In genomic region chr2:87466591-87467120, GRCh38 we compare ENCODE assay signal across 8 cellular contexts.
A peak's percentile ranks its signal among the peaks of the same experiment; 100 is the strongest.
DNase-seq lines count a peak whose midpoint lies in the region; ATAC-seq and TF ChIP-seq lines count a peak whose summit lies in the region.
"Not testable (repeated sequence)": the region's sequence is repeated elsewhere in the genome, so short reads cannot be mapped to it uniquely, and the experiment has no call there.

No MANE protein-coding gene starts in this region.

- intact Hi-C loops in psoas muscle (cut with DNase I); thyroid gland (cut with DNase I): not testable (repeated sequence)

- not testable (repeated sequence) for DNase-seq in GM23338 (ENCODE audit: low spot score); psoas muscle
- DNase-seq in T-helper 9 cell (peak; percentile 50), thyroid gland (peak; percentile 72 to 89)
- peak; percentile 50 to 56 for DNase-seq in activated T-helper 1 cell treated with anti-CD3 and anti-CD28 coated beads, Interleukin-2, amount 50 U/mL, for 16 hours (ENCODE audit: low read depth in 1 of 2, low spot score in 1 of 2)

- H3K27me3 ChIP-seq in GM23338 (ENCODE audit: insufficient read depth); gastroesophageal sphincter; psoas muscle (ENCODE audit: insufficient read depth in 3 of 3, low read length in 2 of 3); thyroid gland: not testable (repeated sequence)

- not testable (repeated sequence) for H3K4me1 ChIP-seq in GM23338 (ENCODE audit: insufficient read depth); gastroesophageal sphincter; psoas muscle; thyroid gland

- not testable (repeated sequence) for TF ChIP-seq POLR2A in gastroesophageal sphincter (IDR thresholded peaks at IDR 0.05); thyroid gland (IDR thresholded peaks at IDR 0.05)

- H4K20me1 ChIP-seq in GM23338 (replicated peaks; ENCODE audit: insufficient read depth), result not testable (repeated sequence)

- not testable (repeated sequence) for H3K9me2 ChIP-seq in GM23338 (ENCODE audit: insufficient read depth)

- not testable (repeated sequence) for H3K4me2 ChIP-seq in GM23338

- H3K36me3 ChIP-seq in GM23338 (ENCODE audit: insufficient read depth); gastroesophageal sphincter; psoas muscle (ENCODE audit: insufficient read depth in 1 of 2, low read depth in 1 of 2); thyroid gland: not testable (repeated sequence)

- not testable (repeated sequence) for TF ChIP-seq CTCF in GM23338 (conservative IDR thresholded peaks at IDR 0.05; ENCODE audit: low read depth in 2 of 2); gastroesophageal sphincter (IDR thresholded peaks at IDR 0.05); psoas muscle (IDR thresholded peaks at IDR 0.05)
- TF ChIP-seq CTCF in thyroid gland (IDR thresholded peaks at IDR 0.05), result peak in 1 of 6 experiments; percentile 45

- H3K9me3 Mint-ChIP-seq in GM23338, result not testable (repeated sequence)

- not testable (repeated sequence) for H3F3A ChIP-seq in GM23338 (replicated peaks; ENCODE audit: low read depth)

- not testable (repeated sequence) for H3K79me2 ChIP-seq in GM23338 (replicated peaks; ENCODE audit: insufficient read depth)

- not testable (repeated sequence) for H3K27ac Mint-ChIP-seq in GM23338

- ATAC-seq in GM18520 (IDR thresholded peaks at IDR 0.05; ENCODE audit: unreplicated experiment), result peak; percentile 39
- peak; percentile 63 for ATAC-seq in GM23338
- ATAC-seq in HG03439 (IDR thresholded peaks at IDR 0.05; ENCODE audit: unreplicated experiment), result peak; percentile 50
- peak; percentile 56 for ATAC-seq in gastroesophageal sphincter
- peak; percentile 54 to 86 (median 81) for ATAC-seq in psoas muscle

- H3K4me1 Mint-ChIP-seq in GM23338, result peaks cover 11% of the 10 kb centered on the region

- H3K9me3 ChIP-seq in gastroesophageal sphincter, psoas muscle, thyroid gland: not testable (repeated sequence)

- H3K27me3 Mint-ChIP-seq in GM23338 (ENCODE audit: insufficient read depth, low read depth, poor library complexity), result not testable (repeated sequence)

- H3K36me3 Mint-ChIP-seq in GM23338 (ENCODE audit: low read depth), result not testable (repeated sequence)

- H2AFZ ChIP-seq in GM23338, result not testable (repeated sequence)

- H3K4me3 Mint-ChIP-seq in GM23338, result not testable (repeated sequence)

- not testable (repeated sequence) for H3K27ac ChIP-seq in GM23338 (ENCODE audit: low read depth); gastroesophageal sphincter; psoas muscle; thyroid gland

- TF ChIP-seq EP300 in gastroesophageal sphincter (IDR thresholded peaks at IDR 0.05), result not testable (repeated sequence)

- not testable (repeated sequence) for H3K4me3 ChIP-seq in GM23338; gastroesophageal sphincter; psoas muscle; thyroid gland (replicated peaks in 1 of 3)

- WGBS in gastroesophageal sphincter (ENCODE audit: low coverage in 1 of 2), 2 donors, result 85 to 100% methylated on average over 4 of the region's 8 CpGs
- WGBS in psoas muscle, 3 donors, result 83 to 89% (median 83%) methylated on average over 6 to 7 of the region's 8 CpGs
- WGBS in thyroid gland, 2 donors, result 88 to 95% methylated on average over 4 of the region's 8 CpGs
